ENCODE assay signal across 12 cellular contexts in genomic region chr12:7972734-7973488, GRCh38. TPM values are rescaled to one million over a fixed set of nuclear protein-coding genes. Genes with fewer than 3 reads are reported as not detected.
A peak's percentile ranks its signal among the peaks of the same experiment; 100 is the strongest.
DNase-seq lines count a peak whose midpoint lies in the region; ATAC-seq and TF ChIP-seq lines count a peak whose summit lies in the region.
"Had no signal": no experiment of that assay in that cellular context is flagged by ENCODE, and none has a peak within 500 bp of the region (broad histone marks: within the 10 kb centered on the region; RNA-seq: fewer than 3 reads in every experiment).

No MANE protein-coding gene starts in this region.

- H3K4me1 ChIP-seq in CD8-positive, alpha-beta T cell (ENCODE audit: insufficient read depth, low read length): peaks cover 15% of the 10 kb centered on the region
- H3K4me1 ChIP-seq in HEK293 (ENCODE audit: control insufficient read depth, insufficient read depth, low read length): no peaks in the 10 kb centered on the region

- peaks cover 30% of the 10 kb centered on the region for H3K4me1 Mint-ChIP-seq in CD8-positive, alpha-beta T cell (ENCODE audit: low read depth)
- peaks cover 26% of the 10 kb centered on the region for H3K4me1 Mint-ChIP-seq in activated naive CD8-positive, alpha-beta T cell treated with anti-CD3 and anti-CD28 coated beads, Interleukin-2, amount 10 ng/mL, durations not matched to agents 7 days and 5 days
- peaks cover 42% of the 10 kb centered on the region for H3K4me1 Mint-ChIP-seq in neural crest cell
- H3K4me1 Mint-ChIP-seq in glutamatergic neuron (ENCODE audit: low read depth, unreplicated experiment): peaks cover 12% of the 10 kb centered on the region

- no peak for DNase-seq in CD8-positive, alpha-beta T cell
- DNase-seq in activated naive CD8-positive, alpha-beta T cell treated with anti-CD3 and anti-CD28 coated beads, Interleukin-2, amount 10 ng/mL, durations not matched to agents 7 days and 5 days: no peak
- DNase-seq in neural crest cell (ENCODE audit: low read depth, low spot score) (no peak), NCI-H226 (no peak), NCI-H526 (lab: John Stamatoyannopoulos, UW) (no peak), glutamatergic neuron (no peak)
- DNase-seq: H9, MM.1S, NCI-H2081, Right ventricle myocardium superior had no signal

- H3K4me3 ChIP-seq in CD8-positive, alpha-beta T cell (ENCODE audit: low read depth, low read length): peak overlapping the region; percentile 30
- no peak overlapping the region for H3K4me3 ChIP-seq in HEK293 (ENCODE audit: low read depth, low read length)
- H3K4me3 ChIP-seq: suprapubic skin had no signal

- no peaks in the 10 kb centered on the region for H3K27me3 Mint-ChIP-seq in CD8-positive, alpha-beta T cell (ENCODE audit: low read depth)
- no peaks in the 10 kb centered on the region for H3K27me3 Mint-ChIP-seq in activated naive CD8-positive, alpha-beta T cell treated with anti-CD3 and anti-CD28 coated beads, Interleukin-2, amount 10 ng/mL, durations not matched to agents 7 days and 5 days
- H3K27me3 Mint-ChIP-seq in neural crest cell (ENCODE audit: low read depth): no peaks in the 10 kb centered on the region
- H3K27me3 Mint-ChIP-seq in glutamatergic neuron (ENCODE audit: unreplicated experiment): peaks cover 4% of the 10 kb centered on the region

- H3K9me3 ChIP-seq in CD8-positive, alpha-beta T cell (ENCODE audit: low read length): no peaks in the 10 kb centered on the region
- no peaks in the 10 kb centered on the region for H3K9me3 ChIP-seq in HEK293 (ENCODE audit: control insufficient read depth, insufficient read depth, low read depth, low read length)
- H3K9me3 ChIP-seq: suprapubic skin had no signal

- intact Hi-C loops in CD8-positive, alpha-beta T cell (cut with DNase I, micrococcal nuclease): no loop called here

- no peaks in the 10 kb centered on the region for H3K27me3 ChIP-seq in CD8-positive, alpha-beta T cell (ENCODE audit: insufficient read depth, low read length)
- H3K27me3 ChIP-seq: suprapubic skin had no signal

- H3K27ac Mint-ChIP-seq in CD8-positive, alpha-beta T cell: peak overlapping the region; percentile 88
- peak overlapping the region; percentile 91 for H3K27ac Mint-ChIP-seq in activated naive CD8-positive, alpha-beta T cell treated with anti-CD3 and anti-CD28 coated beads, Interleukin-2, amount 10 ng/mL, durations not matched to agents 7 days and 5 days
- H3K27ac Mint-ChIP-seq in neural crest cell (ENCODE audit: unreplicated experiment) (no peak overlapping the region), glutamatergic neuron (ENCODE audit: unreplicated experiment) (no peak overlapping the region)

- H3K36me3 Mint-ChIP-seq in CD8-positive, alpha-beta T cell: peaks cover 7% of the 10 kb centered on the region
- peaks cover 14% of the 10 kb centered on the region for H3K36me3 Mint-ChIP-seq in activated naive CD8-positive, alpha-beta T cell treated with anti-CD3 and anti-CD28 coated beads, Interleukin-2, amount 10 ng/mL, durations not matched to agents 7 days and 5 days
- no peaks in the 10 kb centered on the region for H3K36me3 Mint-ChIP-seq in neural crest cell (ENCODE audit: low read depth)
- no peaks in the 10 kb centered on the region for H3K36me3 Mint-ChIP-seq in glutamatergic neuron (ENCODE audit: unreplicated experiment)

- H3K9me3 Mint-ChIP-seq in CD8-positive, alpha-beta T cell: no peaks in the 10 kb centered on the region
- H3K9me3 Mint-ChIP-seq in activated naive CD8-positive, alpha-beta T cell treated with anti-CD3 and anti-CD28 coated beads, Interleukin-2, amount 10 ng/mL, durations not matched to agents 7 days and 5 days: no peaks in the 10 kb centered on the region
- H3K9me3 Mint-ChIP-seq in neural crest cell (no peaks in the 10 kb centered on the region), glutamatergic neuron (ENCODE audit: unreplicated experiment) (peaks cover 6% of the 10 kb centered on the region)
- H3K9me3 Mint-ChIP-seq: H9 had no signal

- H3K4me3 Mint-ChIP-seq in CD8-positive, alpha-beta T cell: peak overlapping the region; percentile 70
- H3K4me3 Mint-ChIP-seq in activated naive CD8-positive, alpha-beta T cell treated with anti-CD3 and anti-CD28 coated beads, Interleukin-2, amount 10 ng/mL, durations not matched to agents 7 days and 5 days: peak overlapping the region; percentile 71
- H3K4me3 Mint-ChIP-seq in neural crest cell: peak overlapping the region; percentile 75
- no peak overlapping the region for H3K4me3 Mint-ChIP-seq in glutamatergic neuron (ENCODE audit: unreplicated experiment)

- POLR2A ChIA-PET in CD8-positive, alpha-beta T cell (lab: Charles Lee): no interaction called here
- POLR2A ChIA-PET in HEK293 (lab: Yijun Ruan, JAX): interaction anchor here (0.7 kb wide), 1 partner anchor 53 kb away, joined by 5 read pairs; no protein-coding TSS in a partner anchor
- POLR2A ChIA-PET in activated naive CD8-positive, alpha-beta T cell treated with anti-CD3 and anti-CD28 coated beads, Interleukin-2, amount 10 ng/mL, durations not matched to agents 7 days and 5 days (lab: Charles Lee): interaction anchor here (1.2 to 19.1 kb wide), 3 partner anchors 13 to 38 kb away, joined by 3 to 761 read pairs (median 6); partner anchors contain the start of gene SLC2A3

- CTCF ChIA-PET in CD8-positive, alpha-beta T cell (lab: Charles Lee): interaction anchor here (0.8 to 1.5 kb wide), 3 partner anchors 12 to 143 kb away, joined by 3 to 4 read pairs (median 3); no protein-coding TSS in a partner anchor
- CTCF ChIA-PET in HEK293 (lab: Yijun Ruan, JAX): interaction anchor here (1.1 to 1.6 kb wide), 2 partner anchors 22 to 39 kb away, joined by 5 read pairs; no protein-coding TSS in a partner anchor

- no peak for ATAC-seq in CD8-positive, alpha-beta T cell
- ATAC-seq in activated naive CD8-positive, alpha-beta T cell treated with anti-CD3 and anti-CD28 coated beads, Interleukin-2, amount 10 ng/mL, durations not matched to agents 7 days and 5 days (ENCODE audit: low read depth): no peak

- H3K36me3 ChIP-seq in CD8-positive, alpha-beta T cell (ENCODE audit: insufficient read depth, low read length): no peaks in the 10 kb centered on the region
- no peaks in the 10 kb centered on the region for H3K36me3 ChIP-seq in HEK293 (ENCODE audit: control insufficient read depth in 2 of 2, insufficient read depth in 1 of 2, low read length in 2 of 2)
- H3K36me3 ChIP-seq: suprapubic skin had no signal

- no peak overlapping the region for H3K27ac ChIP-seq in CD8-positive, alpha-beta T cell (ENCODE audit: low read depth, low read length)
- H3K27ac ChIP-seq in HEK293 (ENCODE audit: extremely low read depth, low read depth, low read length): no peak overlapping the region
- H3K27ac ChIP-seq: suprapubic skin had no signal

- TF ChIP-seq CTCF in CD8-positive, alpha-beta T cell (IDR thresholded peaks at IDR 0.05): no peak
- no peak for TF ChIP-seq CTCF in HEK293 (tag by site-specific recombination; IDR thresholded peaks at IDR 0.05)
- no peak for TF ChIP-seq CTCF in neural crest cell (conservative IDR thresholded peaks at IDR 0.05)
- no peak for TF ChIP-seq CTCF in glutamatergic neuron (IDR thresholded peaks at IDR 0.05; ENCODE audit: partially characterized antibody, unreplicated experiment)

TF ChIP-seq in HEK293, 187 proteins besides CTCF, POLR2A, EP300 and RAD21:
- TF ChIP-seq ZNF121 (tag by site-specific recombination; IDR thresholded peaks at IDR 0.05) (0 out of 2 replicates have a peak, but pooled peaks have one; percentile 10), ZNF423 (tag by site-specific recombination; IDR thresholded peaks at IDR 0.05) (no peak), ZNF510 (tag by site-specific recombination; IDR thresholded peaks at IDR 0.05; ENCODE audit: insufficient replicate concordance) (no peak)
- TF ChIP-seq, protein P1, sequence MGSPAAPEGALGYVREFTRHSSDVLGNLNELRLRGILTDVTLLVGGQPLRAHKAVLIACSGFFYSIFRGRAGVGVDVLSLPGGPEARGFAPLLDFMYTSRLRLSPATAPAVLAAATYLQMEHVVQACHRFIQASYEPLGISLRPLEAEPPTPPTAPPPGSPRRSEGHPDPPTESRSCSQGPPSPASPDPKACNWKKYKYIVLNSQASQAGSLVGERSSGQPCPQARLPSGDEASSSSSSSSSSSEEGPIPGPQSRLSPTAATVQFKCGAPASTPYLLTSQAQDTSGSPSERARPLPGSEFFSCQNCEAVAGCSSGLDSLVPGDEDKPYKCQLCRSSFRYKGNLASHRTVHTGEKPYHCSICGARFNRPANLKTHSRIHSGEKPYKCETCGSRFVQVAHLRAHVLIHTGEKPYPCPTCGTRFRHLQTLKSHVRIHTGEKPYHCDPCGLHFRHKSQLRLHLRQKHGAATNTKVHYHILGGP (tag by site-specific recombination; IDR thresholded peaks at IDR 0.05): no peak
- TF ChIP-seq, protein P2, sequence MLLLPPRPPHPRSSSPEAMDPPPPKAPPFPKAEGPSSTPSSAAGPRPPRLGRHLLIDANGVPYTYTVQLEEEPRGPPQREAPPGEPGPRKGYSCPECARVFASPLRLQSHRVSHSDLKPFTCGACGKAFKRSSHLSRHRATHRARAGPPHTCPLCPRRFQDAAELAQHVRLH (tag by site-specific recombination; IDR thresholded peaks at IDR 0.05): no peak

RNA-seq across cellular contexts. Expression of gene SLC2A3, which starts 36.9 kb away (rescaled TPM):
- total RNA-seq in CD8-positive, alpha-beta T cell: 1,000 to 10,000 TPM; 1,170 to 1,193 TPM
- 100 to 1,000 TPM; 219 to 224 TPM for total RNA-seq in activated naive CD8-positive, alpha-beta T cell treated with anti-CD3 and anti-CD28 coated beads, Interleukin-2, amount 10 ng/mL, durations not matched to agents 7 days and 5 days
- total RNA-seq in neural crest cell (50.6 and 52.2 TPM in 2 replicates), glutamatergic neuron (ENCODE audit: unreplicated experiment) (291 TPM)

RNA-seq across cellular contexts. Expression of gene FOXJ2, which starts 59.6 kb away (rescaled TPM):
- total RNA-seq in CD8-positive, alpha-beta T cell: 10 to 100 TPM; 38.9 to 39.3 TPM
- 10 to 100 TPM; 26.4 to 26.9 TPM for total RNA-seq in activated naive CD8-positive, alpha-beta T cell treated with anti-CD3 and anti-CD28 coated beads, Interleukin-2, amount 10 ng/mL, durations not matched to agents 7 days and 5 days
- total RNA-seq in neural crest cell (14.1 and 15.4 TPM in 2 replicates), glutamatergic neuron (ENCODE audit: unreplicated experiment) (8.3 TPM)

Comparison
In these comparisons a context has a peak if more than half of its experiments do, and no peak if none do; other contexts are left out.
1. H3K27ac Mint-ChIP-seq: peak in CD8-positive, alpha-beta T cell (single experiment) and activated naive CD8-positive, alpha-beta T cell treated with anti-CD3 and anti-CD28 coated beads, Interleukin-2, amount 10 ng/mL, durations not matched to agents 7 days and 5 days (single experiment); none in neural crest cell (single experiment) and glutamatergic neuron (single experiment).